16 cellular contexts compared by ENCODE assay signal in the genomic region with DNA sequence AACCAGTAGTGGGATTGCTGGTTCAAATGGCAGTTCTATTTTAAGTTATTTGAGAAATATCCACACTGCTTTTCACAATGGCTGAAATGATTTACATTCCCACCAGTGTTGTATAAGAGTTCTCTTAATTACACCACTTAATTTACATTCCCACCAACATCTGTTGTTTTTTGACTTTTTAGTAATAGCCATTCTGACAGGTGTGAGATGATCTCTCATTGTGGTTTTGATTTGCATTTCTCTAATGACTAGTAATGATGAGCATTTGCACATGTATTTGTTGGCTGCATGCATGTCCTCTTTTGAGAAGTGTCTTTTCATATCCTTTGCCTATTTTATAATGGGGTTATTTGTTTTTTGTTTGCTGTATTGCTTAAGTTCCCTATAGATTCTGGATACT.
DNase-seq lines count a peak whose midpoint lies in the region; ATAC-seq and TF ChIP-seq lines count a peak whose summit lies in the region.
"Had no signal": no experiment of that assay in that cellular context is flagged by ENCODE, and none has a peak within 500 bp of the region (broad histone marks: within the 10 kb centered on the region; RNA-seq: fewer than 3 reads in every experiment).

No MANE protein-coding gene starts in this region.

- no peaks in the 10 kb centered on the region for H3K27me3 ChIP-seq in right atrium auricular region
- H3K27me3 ChIP-seq: BLaER1 treated with 17β-estradiol and CSF1 and Interleukin-3, amounts not matched to agents 10 nM and 100 nM had no signal

- H3K36me3 ChIP-seq in right atrium auricular region = no peaks in the 10 kb centered on the region
- H3K36me3 ChIP-seq: BLaER1 treated with 17β-estradiol and CSF1 and Interleukin-3, amounts not matched to agents 10 nM and 100 nM had no signal

- H3K9me3 ChIP-seq in right atrium auricular region = no peaks in the 10 kb centered on the region
- H3K9me3 ChIP-seq: BLaER1 treated with 17β-estradiol and CSF1 and Interleukin-3, amounts not matched to agents 10 nM and 100 nM had no signal

- TF ChIP-seq CTCF in GM12865 (IDR thresholded peaks at IDR 0.05; ENCODE audit: insufficient read depth, low read depth, low read length, missing control alignments) = no peak
- TF ChIP-seq CTCF in right atrium auricular region (IDR thresholded peaks at IDR 0.05) = no peak

- H3K27ac ChIP-seq in right atrium auricular region = no peak overlapping the region
- H3K27ac ChIP-seq: BLaER1 treated with 17β-estradiol and CSF1 and Interleukin-3, amounts not matched to agents 10 nM and 100 nM had no signal

- no peaks in the 10 kb centered on the region for H3K4me1 ChIP-seq in right atrium auricular region
- H3K4me1 ChIP-seq: BLaER1 treated with 17β-estradiol and CSF1 and Interleukin-3, amounts not matched to agents 10 nM and 100 nM had no signal

- H3K4me3 ChIP-seq in GM12865 (ENCODE audit: low read depth, low read length) = no peak overlapping the region
- H3K4me3 ChIP-seq in right atrium auricular region = no peak overlapping the region
- H3K4me3 ChIP-seq: BLaER1 treated with 17β-estradiol and CSF1 and Interleukin-3, amounts not matched to agents 10 nM and 100 nM had no signal

- ATAC-seq in GM19397 (IDR thresholded peaks at IDR 0.05; ENCODE audit: unreplicated experiment) = peak; percentile 77
- ATAC-seq in HG02973 (IDR thresholded peaks at IDR 0.05; ENCODE audit: unreplicated experiment) = peak; percentile 48
- ATAC-seq in HG02885 (IDR thresholded peaks at IDR 0.05; ENCODE audit: poor library complexity, unreplicated experiment) = no peak

- DNase-seq in GM12865 (ENCODE audit: low read depth) (peak; percentile 17), NCI-H526 (lab: John Stamatoyannopoulos, UW) (peak; percentile 51 to 68), right atrium auricular region (ENCODE audit: low spot score) (no peak), RPMI8226 (no peak)
- DNase-seq in activated CD4-positive, CD25-positive, alpha-beta regulatory T cell (lab: John Stamatoyannopoulos, UW) = no peak
- DNase-seq: 8988T, HCEC 1CT, Karpas-422, NCI-H1417, NCI-H2029, NCI-H748 treated with DMSO at 0.1 percent for 48 hours, SHP77 had no signal

Comparison
In these comparisons a context has a peak if more than half of its experiments do, and no peak if none do; other contexts are left out.
1. DNase-seq: peak in GM12865 (single experiment) and NCI-H526 (2 of 2); none in right atrium auricular region (single experiment), activated CD4-positive, CD25-positive, alpha-beta regulatory T cell (0 of 4) and RPMI8226 (single experiment).